ENCODE assay signal across 8 cellular contexts in the genomic region with DNA sequence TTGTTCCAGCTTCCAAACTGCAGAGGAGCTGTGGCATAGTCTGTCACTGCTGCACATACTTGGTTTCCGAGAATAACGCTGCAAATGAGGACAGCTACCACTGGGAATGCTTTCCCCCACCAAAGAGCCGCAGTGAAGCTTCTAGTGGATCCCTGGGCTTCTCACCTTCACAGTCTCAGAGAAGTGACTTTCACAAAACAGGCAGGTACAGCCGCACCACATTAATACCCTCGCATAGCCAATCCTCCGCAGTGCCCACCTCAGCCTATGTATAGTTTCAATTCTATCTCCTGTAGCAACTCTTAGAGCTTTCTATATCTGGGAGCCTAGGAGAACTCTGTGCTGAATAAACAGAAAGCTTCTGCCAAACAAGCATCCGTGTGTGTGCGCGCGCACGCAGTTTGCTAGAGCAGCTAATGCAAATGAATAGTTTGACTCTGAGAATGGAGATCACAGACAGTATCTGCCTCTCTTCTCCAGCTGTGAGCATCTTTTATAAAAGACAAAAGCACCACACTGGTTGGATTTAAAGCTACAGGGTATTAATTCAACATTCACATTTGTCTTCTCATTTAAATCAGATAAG.
A peak's percentile ranks its signal among the peaks of the same experiment; 100 is the strongest.
DNase-seq lines count a peak whose midpoint lies in the region; ATAC-seq lines count a peak whose summit lies in the region.

No MANE protein-coding gene starts in this region.

- no peaks in the 10 kb centered on the region for H3K9me3 Mint-ChIP-seq in immature natural killer cell

- no peaks in the 10 kb centered on the region for H3K36me3 Mint-ChIP-seq in immature natural killer cell

- H3K27ac Mint-ChIP-seq in immature natural killer cell = no peak overlapping the region

- no peaks in the 10 kb centered on the region for H3K27me3 ChIP-seq in skeletal muscle tissue (ENCODE audit: control insufficient read depth in 3 of 3, insufficient read depth in 3 of 3, low read length in 3 of 3)

- peak; percentile 61 to 97 (median 95) for DNase-seq in NCI-H1417 (lab: John Stamatoyannopoulos, UW)
- DNase-seq in T47D (ENCODE audit: low read depth in 1 of 2, low spot score in 1 of 2) = peak; percentile 12 to 85
- peak; percentile 92 for DNase-seq in inferior parietal cortex (ENCODE audit: extremely low spot score)
- DNase-seq in immature natural killer cell = no peak

- peak overlapping the region; percentile 92 for H3K27ac ChIP-seq in skeletal muscle tissue (ENCODE audit: low read depth, low read length)

- H3K4me3 ChIP-seq in skeletal muscle tissue (ENCODE audit: low read length in 3 of 3) = peak overlapping the region; percentile 55 to 75 (median 72)

- H3K4me1 Mint-ChIP-seq in immature natural killer cell = peaks cover 11 to 27% of the 10 kb centered on the region in 2 donors

- in situ Hi-C loops in T47D (cut with HindIII; ENCODE audit: low pct_unique_long_range_greater_than_20kb, low sequenced_read_pairs) = no loop called here

- H3K4me3 Mint-ChIP-seq in immature natural killer cell = no peak overlapping the region

- peak overlapping the region; percentile 63 to 79 (median 69) for H3K9ac ChIP-seq in skeletal muscle tissue (ENCODE audit: low read depth in 1 of 3, low read length in 3 of 3)

- no peaks in the 10 kb centered on the region for H3K9me3 ChIP-seq in skeletal muscle tissue (ENCODE audit: control insufficient read depth in 3 of 3, low read length in 3 of 3)

- ATAC-seq in HG02884 (IDR thresholded peaks at IDR 0.05; ENCODE audit: unreplicated experiment) (no peak), HG03378 (IDR thresholded peaks at IDR 0.05; ENCODE audit: unreplicated experiment) (no peak), GM21529 (IDR thresholded peaks at IDR 0.05; ENCODE audit: unreplicated experiment) (no peak)

- no peaks in the 10 kb centered on the region for H3K27me3 Mint-ChIP-seq in immature natural killer cell (ENCODE audit: low read depth in 3 of 3)

- peaks cover 11 to 29% (median 26%) of the 10 kb centered on the region in 3 donors for H3K4me1 ChIP-seq in skeletal muscle tissue (ENCODE audit: control insufficient read depth in 3 of 3, insufficient read depth in 3 of 3, low read length in 3 of 3)

- no peaks in the 10 kb centered on the region for H3K36me3 ChIP-seq in skeletal muscle tissue (ENCODE audit: control insufficient read depth in 3 of 3, insufficient read depth in 3 of 3, low read length in 3 of 3)

Comparison
In these comparisons a context has a peak if more than half of its experiments do, and no peak if none do; other contexts are left out.
1. DNase-seq: peak in NCI-H1417 (3 of 3), T47D (2 of 2) and inferior parietal cortex (single experiment); none in immature natural killer cell (0 of 3).